13 cellular contexts compared by ENCODE assay signal in the genomic region with DNA sequence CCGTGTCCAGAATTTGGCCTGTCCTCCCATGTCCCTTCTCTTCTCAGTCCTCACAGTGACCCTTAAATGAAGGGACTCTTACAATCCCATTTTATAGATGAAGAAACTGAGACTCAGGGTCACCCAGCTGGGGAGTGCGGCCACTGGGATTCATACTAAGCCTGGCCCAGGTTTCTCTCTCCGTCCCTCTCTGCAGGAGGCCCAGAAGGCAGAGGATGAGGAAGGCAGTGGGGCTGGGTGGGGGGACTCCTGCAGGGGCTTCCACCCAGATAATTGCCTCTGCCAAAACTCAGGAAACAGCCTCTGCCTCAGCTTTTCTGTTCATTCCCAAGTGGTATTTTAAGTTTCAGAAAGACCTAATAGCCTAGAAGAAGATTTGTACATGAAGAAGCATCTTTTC.
"Had no signal": no experiment of that assay in that cellular context is flagged by ENCODE, and none has a peak within 500 bp of the region (broad histone marks: within the 10 kb centered on the region; RNA-seq: fewer than 3 reads in every experiment).

No MANE protein-coding gene starts in this region.

- H3K4me3 ChIP-seq: mucosa of descending colon had no signal

- H3K27ac ChIP-seq: foreskin keratinocyte, neutrophil had no signal

- H3K4me3 Mint-ChIP-seq: dendritic cell treated with granulocyte-macrophage colony-stimulating factor and Interleukin-4, amounts not matched to agents 40 ng/mL and 50 ng/mL, for 4 days; immature natural killer cell; naive thymus-derived CD8-positive, alpha-beta T cell had no signal

- H3K27ac Mint-ChIP-seq: dendritic cell treated with granulocyte-macrophage colony-stimulating factor and Interleukin-4, amounts not matched to agents 40 ng/mL and 50 ng/mL, for 4 days; immature natural killer cell; naive thymus-derived CD8-positive, alpha-beta T cell had no signal

- DNase-seq: foreskin keratinocyte; immature natural killer cell; kidney; left cardiac atrium; left ventricle myocardium superior; mucosa of descending colon; small intestine; stimulated activated CD4-positive, alpha-beta T cell treated with anti-CD3 and anti-CD28 coated beads, Interleukin-12 subunit alpha, Interleukin-12 subunit beta, amount 100 ng/mL, for 4 hours; stimulated activated CD4-positive, alpha-beta T cell treated with anti-CD3 and anti-CD28 coated beads, Interleukin-2, amount 100 ng/mL, for 48 hours; stimulated activated naive CD4-positive, alpha-beta T cell treated with Interleukin-2 at 50 U/mL for 16 hours had no signal

- H3K4me1 Mint-ChIP-seq: immature natural killer cell; naive thymus-derived CD8-positive, alpha-beta T cell had no signal
